Comparison of ENCODE assay signal across 10 cellular contexts in genomic region chr2:31987454-31987853, GRCh38. TPM values are rescaled to one million over a fixed set of nuclear protein-coding genes. Genes with fewer than 3 reads are reported as not detected.
A peak's percentile ranks its signal among the peaks of the same experiment; 100 is the strongest.
DNase-seq lines count a peak whose midpoint lies in the region; ATAC-seq, FAIRE-seq and TF ChIP-seq lines count a peak whose summit lies in the region.
"Had no signal": no experiment of that assay in that cellular context is flagged by ENCODE, and none has a peak within 500 bp of the region (broad histone marks: within the 10 kb centered on the region; RNA-seq: fewer than 3 reads in every experiment).

No MANE protein-coding gene starts in this region.

- H3K9me3 ChIP-seq in CD4-positive, alpha-beta T cell (ENCODE audit: control insufficient read depth, low read length), result no peaks in the 10 kb centered on the region
- H3K9me3 ChIP-seq in mammary epithelial cell (replicated peaks; ENCODE audit: insufficient read depth, low read length), result no peaks in the 10 kb centered on the region
- H3K9me3 ChIP-seq in mesenchymal stem cell (ENCODE audit: control insufficient read depth, low read length), result no peaks in the 10 kb centered on the region
- H3K9me3 ChIP-seq in colonic mucosa, result no peaks in the 10 kb centered on the region
- H3K9me3 ChIP-seq: uterus had no signal

- peaks cover 42% of the 10 kb centered on the region for H3K4me1 Mint-ChIP-seq in CD4-positive, alpha-beta T cell (ENCODE audit: low read depth)

- dilution Hi-C loops in mammary epithelial cell (cut with HindIII; ENCODE audit: low sequenced_read_pairs), result no loop called here

- POLR2A ChIA-PET in CD4-positive, alpha-beta T cell (lab: Charles Lee), result no interaction called here

- no peak overlapping the region for H3K23ac ChIP-seq in mesenchymal stem cell (ENCODE audit: low read length in 2 of 2)

- peak overlapping the region; percentile 31 for H3K27ac Mint-ChIP-seq in CD4-positive, alpha-beta T cell

- no peak overlapping the region for H3K14ac ChIP-seq in mesenchymal stem cell (ENCODE audit: low read length in 2 of 2)

- H2BK15ac ChIP-seq in mesenchymal stem cell (ENCODE audit: low read depth, poor library complexity, severe bottlenecking), result no peak overlapping the region

- peaks cover 98% of the 10 kb centered on the region for H3K79me2 ChIP-seq in mammary epithelial cell (ENCODE audit: insufficient read depth, low read length)

- H3K27ac ChIP-seq in CD4-positive, alpha-beta T cell (ENCODE audit: low read depth, low read length), result no peak overlapping the region
- no peak overlapping the region for H3K27ac ChIP-seq in mammary epithelial cell (ENCODE audit: insufficient read depth, low read depth, low read length)
- H3K27ac ChIP-seq in mesenchymal stem cell (ENCODE audit: low read length, poor library complexity, severe bottlenecking), result no peak overlapping the region
- no peak overlapping the region for H3K27ac ChIP-seq in colonic mucosa
- H3K27ac ChIP-seq: uterus had no signal

- no peaks in the 10 kb centered on the region for H3K27me3 ChIP-seq in CD4-positive, alpha-beta T cell (ENCODE audit: control insufficient read depth, insufficient read depth, low read length)
- H3K27me3 ChIP-seq in mammary epithelial cell (ENCODE audit: insufficient read depth, low read length), result no peaks in the 10 kb centered on the region
- no peaks in the 10 kb centered on the region for H3K27me3 ChIP-seq in mesenchymal stem cell (ENCODE audit: control insufficient read depth in 1 of 2, insufficient read depth in 1 of 2, low read length in 2 of 2)
- no peaks in the 10 kb centered on the region for H3K27me3 ChIP-seq in colonic mucosa
- H3K27me3 ChIP-seq: uterus had no signal

- in situ Hi-C loops in mammary epithelial cell (cut with MboI; ENCODE audit: low sequenced_read_pairs in 2 of 2), result no loop called here

- no peak overlapping the region for H3K4me2 ChIP-seq in mammary epithelial cell (ENCODE audit: insufficient read depth, low read depth, low read length)
- no peak overlapping the region for H3K4me2 ChIP-seq in mesenchymal stem cell (ENCODE audit: low read length, poor library complexity, severe bottlenecking)

- no peak overlapping the region for H2BK120ac ChIP-seq in mesenchymal stem cell (ENCODE audit: low read depth, low read length)

- H3K4me3 Mint-ChIP-seq in CD4-positive, alpha-beta T cell, result no peak overlapping the region

- no peak for ATAC-seq in CD4-positive, alpha-beta T cell (ENCODE audit: poor library complexity)

- H3K4me1 ChIP-seq in mammary epithelial cell (ENCODE audit: insufficient read depth, low read length) (peaks cover 3% of the 10 kb centered on the region), mesenchymal stem cell (ENCODE audit: control insufficient read depth, insufficient read depth, low read depth, low read length) (no peaks in the 10 kb centered on the region), colonic mucosa (no peaks in the 10 kb centered on the region)
- H3K4me1 ChIP-seq: uterus had no signal

- no peak overlapping the region for H3K4me3 ChIP-seq in mammary epithelial cell (replicated peaks in 1 of 3; ENCODE audit: insufficient read depth in 1 of 3, low read depth in 2 of 3, low read length in 3 of 3)
- no peak overlapping the region for H3K4me3 ChIP-seq in mesenchymal stem cell (ENCODE audit: insufficient read depth in 1 of 2, low read depth in 1 of 2, low read length in 2 of 2)
- H3K4me3 ChIP-seq in colonic mucosa, result no peak overlapping the region
- H3K4me3 ChIP-seq: uterus had no signal

- no peaks in the 10 kb centered on the region for H3K9me3 Mint-ChIP-seq in CD4-positive, alpha-beta T cell

- intact Hi-C loops in CD4-positive, alpha-beta T cell (cut with DNase I, micrococcal nuclease), result no loop called here
- intact Hi-C loops in mammary epithelial cell (cut with micrococcal nuclease) (no loop called here), colonic mucosa (cut with DNase I) (no loop called here)

- H3K79me1 ChIP-seq in mesenchymal stem cell (replicated peaks; ENCODE audit: low read length, poor library complexity, severe bottlenecking), result peaks cover 3% of the 10 kb centered on the region

- CTCF ChIA-PET in CD4-positive, alpha-beta T cell (lab: Charles Lee), result no interaction called here
- CTCF ChIA-PET in mammary epithelial cell (lab: Charles Lee; ENCODE audit: low non-redundant PET), result no interaction called here

- BruUV-seq in mammary epithelial cell (replicated peaks; lab: Mats Ljungman, UMichigan), result no TSS peak

- no peak for FAIRE-seq in GM12891 (lab: Jason Lieb, UNC)

- TF ChIP-seq CTCF in CD4-positive, alpha-beta T cell (IDR thresholded peaks at IDR 0.05), result no peak
- TF ChIP-seq CTCF in mammary epithelial cell (conservative IDR thresholded peaks at IDR 0.05 in 1 of 2, IDR thresholded peaks at IDR 0.05 in 1 of 2; ENCODE audit: extremely low read depth in 1 of 2, insufficient read depth in 1 of 2, low read depth in 1 of 2, low read length in 2 of 2), result no peak
- TF ChIP-seq CTCF in colonic mucosa (IDR thresholded peaks at IDR 0.05), result no peak

- H3K18ac ChIP-seq in mesenchymal stem cell (ENCODE audit: low read depth in 1 of 2, low read length in 2 of 2), result no peak overlapping the region

- H3K4ac ChIP-seq in mesenchymal stem cell (ENCODE audit: low read depth in 1 of 2, low read length in 2 of 2), result no peak overlapping the region

- H2BK12ac ChIP-seq in mesenchymal stem cell (ENCODE audit: low read length in 2 of 2), result no peak overlapping the region

- peaks cover 12% of the 10 kb centered on the region for H3K36me3 Mint-ChIP-seq in CD4-positive, alpha-beta T cell (ENCODE audit: low read depth)

- DNase-seq in CD4-positive, alpha-beta T cell, result no peak
- peak; percentile 71 for DNase-seq in HS-5 (ENCODE audit: low read depth)
- DNase-seq in mammary epithelial cell, result peak; percentile 74
- peak; percentile 48 for DNase-seq in mesenchymal stem cell
- DNase-seq in T-helper 1 cell, result no peak
- no peak for DNase-seq in colonic mucosa
- DNase-seq in GM12891 (ENCODE audit: insufficient read length, low spot score), result no peak
- DNase-seq: NCI-H82, uterus had no signal

- H2BK5ac ChIP-seq in mesenchymal stem cell (ENCODE audit: low read depth, low read length, poor library complexity, severe bottlenecking), result no peak overlapping the region

- H4K91ac ChIP-seq in mesenchymal stem cell (ENCODE audit: low read length), result no peak overlapping the region

- H3K9ac ChIP-seq in mammary epithelial cell (ENCODE audit: insufficient read depth, low read length) (no peak overlapping the region), mesenchymal stem cell (ENCODE audit: low read length) (peak overlapping the region; percentile 69), colonic mucosa (ENCODE audit: low read depth in 2 of 2, low read length in 2 of 2) (no peak overlapping the region)

- no peak overlapping the region for H2AK5ac ChIP-seq in mesenchymal stem cell (ENCODE audit: low read length, severe bottlenecking)

- H2AFZ ChIP-seq in mammary epithelial cell (ENCODE audit: low read depth, low read length) (no peak overlapping the region), mesenchymal stem cell (ENCODE audit: low read depth, low read length) (no peak overlapping the region)

- H4K20me1 ChIP-seq in mammary epithelial cell (ENCODE audit: insufficient read depth, low read length), result no peaks in the 10 kb centered on the region

- H4K8ac ChIP-seq in mesenchymal stem cell (ENCODE audit: low read length), result no peak overlapping the region

- H3K36me3 ChIP-seq in mammary epithelial cell (ENCODE audit: insufficient read depth, low read length) (no peaks in the 10 kb centered on the region), mesenchymal stem cell (ENCODE audit: control insufficient read depth in 1 of 2, insufficient read depth in 2 of 2, low read depth in 1 of 2, low read length in 2 of 2) (peaks cover 0 to 8% of the 10 kb centered on the region in 2 experiments), colonic mucosa (no peaks in the 10 kb centered on the region)
- H3K36me3 ChIP-seq: uterus had no signal

- TF ChIP-seq POLR2A in GM12891 (IDR thresholded peaks at IDR 0.05; ENCODE audit: low read depth, low read length), result no peak

- no peaks in the 10 kb centered on the region for H3K27me3 Mint-ChIP-seq in CD4-positive, alpha-beta T cell
- H3K27me3 Mint-ChIP-seq: progenitor cell of endocrine pancreas had no signal

TF ChIP-seq in GM12891, 5 proteins besides CTCF, POLR2A, EP300 and RAD21:
- no peak for TF ChIP-seq PAX5 (IDR thresholded peaks at IDR 0.05; ENCODE audit: insufficient read depth, low read length, severe bottlenecking)
- no peak for TF ChIP-seq SPI1 (IDR thresholded peaks at IDR 0.05; ENCODE audit: low read depth, low read length)
- TF ChIP-seq TAF1 (IDR thresholded peaks at IDR 0.05; ENCODE audit: low read depth, low read length), result no peak
- no peak for TF ChIP-seq POLR2AphosphoS5 (IDR thresholded peaks at IDR 0.05; ENCODE audit: low read depth, low read length)
- no peak for TF ChIP-seq POU2F2 (IDR thresholded peaks at IDR 0.05; ENCODE audit: low read depth, low read length)

RNA-seq across cellular contexts. Expression of gene MEMO1, which starts 23.4 kb away (rescaled TPM):
- 10 to 100 TPM; 39.6 to 39.8 TPM for total RNA-seq in CD4-positive, alpha-beta T cell
- total RNA-seq in mammary epithelial cell (10 to 100 TPM; 47.8 to 75.3 TPM), colonic mucosa (10 to 100 TPM; 31.5 to 38.8 TPM)
- polyA plus RNA-seq in mammary epithelial cell, result 78.6 TPM
- 62.3 TPM for polyA minus RNA-seq in mammary epithelial cell
- 27.2 TPM for polyA plus RNA-seq in mesenchymal stem cell (2013, experiment 1 of 2)
- 28.3 TPM for polyA plus RNA-seq in mesenchymal stem cell (2013, experiment 2 of 2)
- 43.7 TPM for polyA plus RNA-seq in GM12891 (2012; ENCODE audit: low read depth, missing spikeins)

RNA-seq across cellular contexts. Expression of gene DPY30, which starts 52.2 kb away (rescaled TPM):
- 10 to 100 TPM; 12.4 to 13.1 TPM for total RNA-seq in CD4-positive, alpha-beta T cell
- total RNA-seq in mammary epithelial cell (10 to 100 TPM; 46.7 to 64.7 TPM), colonic mucosa (10 to 100 TPM; 57.1 to 61.8 TPM)
- 87.5 TPM for polyA plus RNA-seq in mammary epithelial cell
- 7.5 TPM for polyA minus RNA-seq in mammary epithelial cell
- polyA plus RNA-seq in mesenchymal stem cell (2013, experiment 1 of 2), result 100 TPM
- polyA plus RNA-seq in mesenchymal stem cell (2013, experiment 2 of 2), result 104 TPM
- polyA plus RNA-seq in GM12891 (2012; ENCODE audit: low read depth, missing spikeins), result 91.0 TPM

Comparison
In these comparisons a context has a peak if more than half of its experiments do, and no peak if none do; other contexts are left out.
1. DNase-seq: peak in HS-5 (single experiment), mammary epithelial cell (single experiment) and mesenchymal stem cell (single experiment); none in CD4-positive, alpha-beta T cell (0 of 10), T-helper 1 cell (0 of 5), colonic mucosa (single experiment) and GM12891 (single experiment).